ENCODE assay signal across 18 cellular contexts in the genomic region with DNA sequence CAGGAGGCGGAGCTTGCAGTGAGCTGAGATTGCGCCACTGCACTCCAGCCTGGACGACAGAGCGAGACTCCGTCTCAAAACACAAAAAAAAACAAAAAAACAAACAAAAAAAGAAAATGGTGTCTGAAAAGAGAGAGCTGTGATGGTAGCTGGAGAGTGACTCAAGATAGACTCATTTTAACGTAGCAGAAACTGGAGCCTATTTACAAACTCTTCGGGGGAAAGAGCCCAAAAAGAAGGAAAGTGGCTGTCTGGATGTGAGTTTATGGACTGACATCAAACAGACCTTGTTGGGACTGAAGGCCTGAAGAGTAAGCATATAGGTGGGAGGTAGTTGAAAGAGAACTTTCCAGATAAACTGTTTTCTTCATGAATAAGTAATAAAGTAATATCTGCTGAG. TPM values are rescaled to one million over a fixed set of nuclear protein-coding genes. Genes with fewer than 3 reads are reported as not detected.
DNase-seq lines count a peak whose midpoint lies in the region; ATAC-seq and TF ChIP-seq lines count a peak whose summit lies in the region.
"Had no signal": no experiment of that assay in that cellular context is flagged by ENCODE, and none has a peak within 500 bp of the region (broad histone marks: within the 10 kb centered on the region; RNA-seq: fewer than 3 reads in every experiment).

No MANE protein-coding gene starts in this region.

- no peaks in the 10 kb centered on the region for H3K9me2 ChIP-seq in SK-N-SH

- H2BK12ac ChIP-seq in mesenchymal stem cell (ENCODE audit: low read length in 2 of 2), result peak overlapping the region in 1 of 2 experiments; percentile 86

- H2BK5ac ChIP-seq in mesenchymal stem cell (ENCODE audit: low read depth, low read length, poor library complexity, severe bottlenecking), result no peak overlapping the region

- H4K20me1 ChIP-seq in SK-N-SH (ENCODE audit: insufficient read depth), result no peaks in the 10 kb centered on the region

- H3K36me3 ChIP-seq in SK-N-SH (replicated peaks in 1 of 2; ENCODE audit: control insufficient read depth in 1 of 2, insufficient read depth in 2 of 2, low read length in 1 of 2), result no peaks in the 10 kb centered on the region
- H3K36me3 ChIP-seq in mesenchymal stem cell (ENCODE audit: control insufficient read depth in 1 of 2, insufficient read depth in 2 of 2, low read depth in 1 of 2, low read length in 2 of 2), result no peaks in the 10 kb centered on the region
- no peaks in the 10 kb centered on the region for H3K36me3 ChIP-seq in upper lobe of left lung

- H3K9ac ChIP-seq in SK-N-SH, result no peak overlapping the region; the same call in 1 of the 2 replicates
- H3K9ac ChIP-seq in mesenchymal stem cell (ENCODE audit: low read length), result peak overlapping the region; percentile 63

- peak overlapping the region in 1 of 2 experiments; percentile 89; a peak in 2 of 4 replicates for H3K27ac ChIP-seq in SK-N-SH (ENCODE audit: low read depth in 2 of 2, low read length in 1 of 2)
- H3K27ac ChIP-seq in mesenchymal stem cell (ENCODE audit: low read length, poor library complexity, severe bottlenecking), result peak overlapping the region; percentile 98
- H3K27ac ChIP-seq in upper lobe of left lung, result peak overlapping the region; percentile 10 to 76 (median 29)
- H3K27ac ChIP-seq: 22Rv1, HL-60 had no signal

- peaks cover 25% of the 10 kb centered on the region for H3F3A ChIP-seq in SK-N-SH (replicated peaks; ENCODE audit: insufficient read depth)

- no peak overlapping the region for H2BK15ac ChIP-seq in mesenchymal stem cell (ENCODE audit: low read depth, poor library complexity, severe bottlenecking)

- 74% methylated on average over 7 of the region's 7 CpGs for WGBS in SK-N-SH (ENCODE audit: low lambda C conversion rate)
- WGBS in mesenchymal stem cell, result 8% methylated on average over 2 of the region's 7 CpGs
- WGBS in upper lobe of left lung, 2 donors, result 85% methylated on average over 7 of the region's 7 CpGs

- no peak overlapping the region for H3K14ac ChIP-seq in mesenchymal stem cell (ENCODE audit: low read length in 2 of 2)

- peaks cover 85% of the 10 kb centered on the region for H3K4me1 Mint-ChIP-seq in chondrocyte (ENCODE audit: low read depth)

- H3K9me3 ChIP-seq in SK-N-SH (no peaks in the 10 kb centered on the region), mesenchymal stem cell (ENCODE audit: control insufficient read depth, low read length) (no peaks in the 10 kb centered on the region), upper lobe of left lung (no peaks in the 10 kb centered on the region)

- no peak overlapping the region for H3K23ac ChIP-seq in mesenchymal stem cell (ENCODE audit: low read length in 2 of 2)

- H3K27me3 Mint-ChIP-seq in chondrocyte (ENCODE audit: low read depth), result no peaks in the 10 kb centered on the region

- peak overlapping the region in 1 of 2 experiments; percentile 85 for H3K4ac ChIP-seq in mesenchymal stem cell (ENCODE audit: low read depth in 1 of 2, low read length in 2 of 2)

- H3K79me2 ChIP-seq in SK-N-SH (ENCODE audit: insufficient read depth), result peaks cover 96% of the 10 kb centered on the region

- DNase-seq in SK-N-SH, result no peak
- no peak for DNase-seq in chondrocyte (ENCODE audit: low spot score)
- peak; percentile 60 for DNase-seq in mesenchymal stem cell
- DNase-seq in upper lobe of left lung, result no peak
- no peak for DNase-seq in DMS114 treated with DMSO at 0.1 percent for 48 hours (lab: John Stamatoyannopoulos, UW; ENCODE audit: unreplicated experiment)
- no peak for DNase-seq in NCI-H1694 treated with DMSO at 0.1 percent for 48 hours (lab: John Stamatoyannopoulos, UW)
- DNase-seq: activated CD8-positive, alpha-beta memory T cell treated with anti-CD3 and anti-CD28 coated beads for 24 hours; activated gamma-delta T cell; CD8-positive, alpha-beta memory T cell; glutamatergic neuron; kidney glomerular epithelial cell; NCI-H2081 treated with DMSO at 0.1 percent for 48 hours; SIG-M5; stimulated activated CD4-positive, alpha-beta T cell treated with anti-CD3 and anti-CD28 coated beads, Interleukin-4, amount 100 ng/mL, for 1 hour had no signal

- H2BK120ac ChIP-seq in mesenchymal stem cell (ENCODE audit: low read depth, low read length), result no peak overlapping the region

- H4K8ac ChIP-seq in mesenchymal stem cell (ENCODE audit: low read length), result no peak overlapping the region

- no peak overlapping the region for H3K4me3 Mint-ChIP-seq in chondrocyte (ENCODE audit: unreplicated experiment)

- no peaks in the 10 kb centered on the region for H3K36me3 Mint-ChIP-seq in chondrocyte (ENCODE audit: low read depth)
- H3K36me3 Mint-ChIP-seq: CD8-positive, alpha-beta memory T cell had no signal

- TF ChIP-seq POLR2A in upper lobe of left lung (IDR thresholded peaks at IDR 0.05), result no peak

- peak overlapping the region in 1 of 2 experiments; percentile 48 for H3K18ac ChIP-seq in mesenchymal stem cell (ENCODE audit: low read depth in 1 of 2, low read length in 2 of 2)

- no peak for TF ChIP-seq RAD21 in SK-N-SH (IDR thresholded peaks at IDR 0.05; ENCODE audit: low read length)

- H3K4me3 ChIP-seq in SK-N-SH (ENCODE audit: low read depth in 2 of 2, low read length in 1 of 2), result no peak overlapping the region
- peak overlapping the region in 1 of 2 experiments; percentile 58 for H3K4me3 ChIP-seq in mesenchymal stem cell (ENCODE audit: insufficient read depth in 1 of 2, low read depth in 1 of 2, low read length in 2 of 2)
- H3K4me3 ChIP-seq in upper lobe of left lung, result no peak overlapping the region

- peak overlapping the region; percentile 95 for H3K27ac Mint-ChIP-seq in chondrocyte (ENCODE audit: unreplicated experiment)

- no peaks in the 10 kb centered on the region for H3K79me1 ChIP-seq in mesenchymal stem cell (replicated peaks; ENCODE audit: low read length, poor library complexity, severe bottlenecking)

- no peak overlapping the region for H4K91ac ChIP-seq in mesenchymal stem cell (ENCODE audit: low read length)

- H3K4me2 ChIP-seq in SK-N-SH (peak overlapping the region; percentile 43; the same call in 1 of the 2 replicates), mesenchymal stem cell (ENCODE audit: low read length, poor library complexity, severe bottlenecking) (no peak overlapping the region)

- CTCF ChIA-PET in SK-N-SH (lab: Yijun Ruan, JAX), result interaction anchor here (0.8 to 1.3 kb wide), 2 partner anchors 50 to 51 kb away, joined by 3 to 5 read pairs; no protein-coding TSS in a partner anchor

- TF ChIP-seq EP300 in SK-N-SH (IDR thresholded peaks at IDR 0.05; ENCODE audit: borderline replicate concordance in 1 of 2, low read depth in 1 of 2, low read length in 1 of 2) (no peak), upper lobe of left lung (IDR thresholded peaks at IDR 0.05) (no peak)

- H2AFZ ChIP-seq in SK-N-SH (ENCODE audit: low read depth) (no peak overlapping the region), mesenchymal stem cell (ENCODE audit: low read depth, low read length) (no peak overlapping the region)

- H3K27me3 ChIP-seq in SK-N-SH (ENCODE audit: insufficient read depth) (no peaks in the 10 kb centered on the region), mesenchymal stem cell (ENCODE audit: control insufficient read depth in 1 of 2, insufficient read depth in 1 of 2, low read length in 2 of 2) (no peaks in the 10 kb centered on the region), upper lobe of left lung (no peaks in the 10 kb centered on the region)

- H3K4me1 ChIP-seq in SK-N-SH (ENCODE audit: control insufficient read depth in 1 of 2, insufficient read depth in 2 of 2, low read depth in 1 of 2, low read length in 1 of 2), result peaks cover 6 to 29% of the 10 kb centered on the region in 2 experiments
- H3K4me1 ChIP-seq in mesenchymal stem cell (ENCODE audit: control insufficient read depth, insufficient read depth, low read depth, low read length), result peaks cover 25% of the 10 kb centered on the region
- H3K4me1 ChIP-seq in upper lobe of left lung, result peaks cover 31 to 59% (median 53%) of the 10 kb centered on the region in 4 donors

- POLR2A ChIA-PET in SK-N-SH (lab: Yijun Ruan, JAX), result interaction anchor here (0.6 kb wide), 1 partner anchor 10 kb away, joined by 3 read pairs; no protein-coding TSS in a partner anchor

- H3K9me3 Mint-ChIP-seq in chondrocyte (ENCODE audit: low read depth), result no peaks in the 10 kb centered on the region
- H3K9me3 Mint-ChIP-seq: CD8-positive, alpha-beta memory T cell had no signal

- TF ChIP-seq CTCF in SK-N-SH (IDR thresholded peaks at IDR 0.05) (no peak), chondrocyte (IDR thresholded peaks at IDR 0.05) (no peak), upper lobe of left lung (IDR thresholded peaks at IDR 0.05) (no peak)

- ATAC-seq in SK-N-SH treated with all-trans-retinoic acid at 6 μM for 48 hours, result no peak
- no peak for ATAC-seq in upper lobe of left lung (ENCODE audit: low FRiP score in 2 of 2)
- no peak for ATAC-seq in HG02763 (IDR thresholded peaks at IDR 0.05; ENCODE audit: unreplicated experiment)

- no peak overlapping the region for H2AK5ac ChIP-seq in mesenchymal stem cell (ENCODE audit: low read length, severe bottlenecking)

TF ChIP-seq in SK-N-SH, 30 proteins besides CTCF, POLR2A, EP300 and RAD21:
- TF ChIP-seq CHD2 (IDR thresholded peaks at IDR 0.05; ENCODE audit: low read length, partially characterized antibody) (no peak), FOSL2 (IDR thresholded peaks at IDR 0.05; ENCODE audit: borderline replicate concordance, low read depth) (peak; percentile 36; the same call in 1 of the 2 replicates)

TF ChIP-seq in SK-N-SH treated with all-trans-retinoic acid at 6 μM for 48 hours, 23 proteins besides CTCF, POLR2A, EP300 and RAD21:
- TF ChIP-seq ESRRG (CRISPR knock-in tag; IDR thresholded peaks at IDR 0.05), result no peak

RNA-seq across cellular contexts. Expression of a gene that starts 51.8 kb away (rescaled TPM):
- polyA plus RNA-seq in SK-N-SH (2012; rRNA removed), result 123 and 131 TPM in 2 replicates
- 93.1 and 107 TPM in 2 replicates for polyA plus RNA-seq in SK-N-SH (2012; cell fraction: cytosol; rRNA removed)
- polyA plus RNA-seq in SK-N-SH (2012; cell fraction: nucleus; rRNA removed), result 104 and 182 TPM in 2 replicates
- total RNA-seq in chondrocyte (101 to 148 TPM (median 145 TPM) in 3 replicates), upper lobe of left lung (100 to 1,000 TPM in 1 of 6 donors, 10 to 100 TPM in 5; 51.3 to 148 (median 87.7) TPM)
- polyA plus RNA-seq in mesenchymal stem cell (2013, experiment 1 of 2), result 146 TPM
- 150 TPM for polyA plus RNA-seq in mesenchymal stem cell (2013, experiment 2 of 2)
